8 cellular contexts compared by ENCODE assay signal in genomic region chr14:94026886-94027469, GRCh38. TPM values are rescaled to one million over a fixed set of nuclear protein-coding genes. Genes with fewer than 3 reads are reported as not detected.
DNase-seq lines count a peak whose midpoint lies in the region; ATAC-seq, FAIRE-seq and TF ChIP-seq lines count a peak whose summit lies in the region.

No MANE protein-coding gene starts in this region.

- RAD21 ChIA-PET in HCT116 (lab: Charles Lee; ENCODE audit: low non-redundant PET in 1 of 2, low total read pairs in 2 of 2, uncharacterized antibody in 2 of 2, unreplicated experiment in 2 of 2) = interaction anchor here in 1 of 2 experiments (1.8 kb wide), 1 partner anchor 110 kb away, joined by 6 read pairs; no protein-coding TSS in a partner anchor

- H3K4me3 ChIP-seq in HCT116 (replicated peaks in 1 of 2; ENCODE audit: low read depth in 1 of 2, low read length in 2 of 2) = peak overlapping the region; percentile 49 to 66
- peak overlapping the region; percentile 39 for H3K4me3 ChIP-seq in iPS-11a (ENCODE audit: low read depth, low read length)
- H3K4me3 ChIP-seq in skin epidermis = peak overlapping the region; percentile 51 to 81 (median 68)

- ATAC-seq in HCT116 = no peak
- ATAC-seq in HG02763 (IDR thresholded peaks at IDR 0.05; ENCODE audit: unreplicated experiment) = no peak

- H3K4me3 Mint-ChIP-seq in activated CD4-positive, alpha-beta memory T cell treated with anti-CD3 and anti-CD28 coated beads, Interleukin-2, amount 10 ng/mL, durations not matched to agents 7 days and 5 days = peak overlapping the region; percentile 64

- H3K9me3 ChIP-seq in HCT116 (ENCODE audit: control insufficient read depth in 1 of 2, insufficient read depth in 1 of 2, low read depth in 1 of 2, low read length in 2 of 2) = no peaks in the 10 kb centered on the region

- peaks cover 29 to 54% of the 10 kb centered on the region in 2 experiments for H3K4me1 ChIP-seq in HCT116 (ENCODE audit: control insufficient read depth in 1 of 2, insufficient read depth in 2 of 2, low read length in 2 of 2)

- TF ChIP-seq POLR2A in HCT116 (IDR thresholded peaks at IDR 0.05; ENCODE audit: borderline replicate concordance, extremely low read depth, insufficient read depth, insufficient read length) = no peak

- no peaks in the 10 kb centered on the region for H3K36me3 ChIP-seq in HCT116 (ENCODE audit: control insufficient read depth in 1 of 2, insufficient read depth in 2 of 2, low read length in 2 of 2)

- no peaks in the 10 kb centered on the region for H3K9me2 ChIP-seq in HCT116 (ENCODE audit: insufficient read depth)

- H3K27me3 ChIP-seq in HCT116 (ENCODE audit: insufficient read depth, low read length) = no peaks in the 10 kb centered on the region

- no peak for FAIRE-seq in HTR-8/SVneo (lab: Jason Lieb, UNC)

- DNase-seq in HCT116 (ENCODE audit: low read depth, low spot score) (no peak), HTR-8/SVneo (ENCODE audit: insufficient read length, low spot score) (no peak), SKM-1 (lab: John Stamatoyannopoulos, UW; ENCODE audit: unreplicated experiment) (no peak)
- DNase-seq in activated CD4-positive, alpha-beta memory T cell treated with anti-CD3 and anti-CD28 coated beads, Interleukin-2, amount 10 ng/mL, durations not matched to agents 7 days and 5 days = no peak
- no peak for DNase-seq in stimulated activated CD4-positive, alpha-beta T cell treated with anti-CD3 and anti-CD28 coated beads, Interleukin-2, amount 100 ng/mL, for 48 hours

- POLR2A ChIA-PET in HCT116 (lab: Charles Lee) = no interaction called here
- POLR2A ChIA-PET in activated CD4-positive, alpha-beta memory T cell treated with anti-CD3 and anti-CD28 coated beads, Interleukin-2, amount 10 ng/mL, durations not matched to agents 7 days and 5 days (lab: Charles Lee) = interaction anchor here (0.9 to 2.1 kb wide), 4 partner anchors 9 to 102 kb away, joined by 3 to 10 read pairs (median 5); partner anchors contain the start of gene IFI27L2

- H3K27ac Mint-ChIP-seq in activated CD4-positive, alpha-beta memory T cell treated with anti-CD3 and anti-CD28 coated beads, Interleukin-2, amount 10 ng/mL, durations not matched to agents 7 days and 5 days = peak overlapping the region; percentile 71

- intact Hi-C loops in HCT116 (cut with micrococcal nuclease) = no loop called here

- no peaks in the 10 kb centered on the region; the same call in 1 of the 2 replicates for H3K79me2 ChIP-seq in HCT116 (ENCODE audit: insufficient read depth, low read length)

- H4K20me1 ChIP-seq in HCT116 (ENCODE audit: insufficient read depth) = no peaks in the 10 kb centered on the region

- H3K27ac ChIP-seq in HCT116 (ENCODE audit: low read depth, low read length) = peak overlapping the region; percentile 6; the same call in 1 of the 2 replicates
- peak overlapping the region in 18 of 21 experiments; percentile 19 to 85 (median 71) for H3K27ac ChIP-seq in skin epidermis

- H3K36me3 Mint-ChIP-seq in activated CD4-positive, alpha-beta memory T cell treated with anti-CD3 and anti-CD28 coated beads, Interleukin-2, amount 10 ng/mL, durations not matched to agents 7 days and 5 days (ENCODE audit: low read depth) = peaks cover 4% of the 10 kb centered on the region

- peak overlapping the region; percentile 93 for H3K4me2 ChIP-seq in HCT116 (ENCODE audit: low read length)

- CTCF ChIA-PET in HCT116 (lab: Charles Lee) = interaction anchor here (1.0 to 2.8 kb wide), 5 partner anchors 9 to 105 kb away, joined by 3 to 21 read pairs (median 12); no protein-coding TSS in a partner anchor
- CTCF ChIA-PET in activated CD4-positive, alpha-beta memory T cell treated with anti-CD3 and anti-CD28 coated beads, Interleukin-2, amount 10 ng/mL, durations not matched to agents 7 days and 5 days (lab: Charles Lee) = interaction anchor here (1.1 to 6.0 kb wide), 3 partner anchors 9 to 110 kb away, joined by 5 to 41 read pairs (median 7); no protein-coding TSS in a partner anchor

- no peak for TF ChIP-seq RAD21 in HCT116 (IDR thresholded peaks at IDR 0.05; ENCODE audit: low read depth)

- peaks cover 62% of the 10 kb centered on the region for H3K4me1 Mint-ChIP-seq in activated CD4-positive, alpha-beta memory T cell treated with anti-CD3 and anti-CD28 coated beads, Interleukin-2, amount 10 ng/mL, durations not matched to agents 7 days and 5 days

- TF ChIP-seq CTCF in HCT116 (IDR thresholded peaks at IDR 0.05 in 2 of 3, conservative IDR thresholded peaks at IDR 0.05 in 1 of 3; ENCODE audit: borderline replicate concordance in 1 of 3, insufficient read depth in 1 of 3, low read depth in 2 of 3, low read length in 2 of 3) = no peak

- no peaks in the 10 kb centered on the region for H3K9me3 Mint-ChIP-seq in activated CD4-positive, alpha-beta memory T cell treated with anti-CD3 and anti-CD28 coated beads, Interleukin-2, amount 10 ng/mL, durations not matched to agents 7 days and 5 days

- H2AFZ ChIP-seq in HCT116 (ENCODE audit: low read depth, low read length, poor library complexity, severe bottlenecking) = no peak overlapping the region

- peak overlapping the region; percentile 75 for H3K9ac ChIP-seq in HCT116 (ENCODE audit: low read length)

- no peaks in the 10 kb centered on the region for H3K27me3 Mint-ChIP-seq in activated CD4-positive, alpha-beta memory T cell treated with anti-CD3 and anti-CD28 coated beads, Interleukin-2, amount 10 ng/mL, durations not matched to agents 7 days and 5 days

- BruUV-seq in HCT116 (replicated peaks; lab: Mats Ljungman, UMichigan) = no TSS peak

TF ChIP-seq in HCT116, 20 proteins besides CTCF, POLR2A, EP300 and RAD21:
- TF ChIP-seq ZNF274 (IDR thresholded peaks at IDR 0.05; ENCODE audit: low read depth, low read length) (no peak), CEBPB (IDR thresholded peaks at IDR 0.05; ENCODE audit: low read depth) (no peak), CBX3 (IDR thresholded peaks at IDR 0.05; ENCODE audit: low read depth) (no peak), ZFX (IDR thresholded peaks at IDR 0.05) (no peak), TCF7L2 (IDR thresholded peaks at IDR 0.05; ENCODE audit: borderline replicate concordance, extremely low read depth, insufficient read depth, insufficient read length) (no peak), SRF (IDR thresholded peaks at IDR 0.05; ENCODE audit: low read depth) (no peak)
TF ChIP-seq in HCT116: peak in this region for 0.

RNA-seq across cellular contexts. Expression of gene OTUB2, which starts 0.8 kb away (rescaled TPM):
- 6.6 TPM for total RNA-seq in HCT116 (2021; ENCODE audit: unreplicated experiment)
- polyA plus RNA-seq in HCT116 (2012) = 4.5 and 5.3 TPM in 2 replicates
- total RNA-seq in activated CD4-positive, alpha-beta memory T cell treated with anti-CD3 and anti-CD28 coated beads, Interleukin-2, amount 10 ng/mL, durations not matched to agents 7 days and 5 days = 1 to 10 TPM; 7.3 to 7.9 TPM

RNA-seq across cellular contexts. Expression of gene CCDC197, which starts 29.9 kb away (rescaled TPM):
- total RNA-seq in HCT116 (2021; ENCODE audit: unreplicated experiment) = not detected
- polyA plus RNA-seq in HCT116 (2012) = not detected in 2 replicates
- under 1 TPM in 1 of 2 experiments, not detected in 1; 0.45 TPM for total RNA-seq in activated CD4-positive, alpha-beta memory T cell treated with anti-CD3 and anti-CD28 coated beads, Interleukin-2, amount 10 ng/mL, durations not matched to agents 7 days and 5 days

RNA-seq across cellular contexts. Expression of gene ASB2, which starts 50.6 kb away (rescaled TPM):
- not detected for total RNA-seq in HCT116 (2021; ENCODE audit: unreplicated experiment)
- 0.02 and 0.08 TPM in 2 replicates for polyA plus RNA-seq in HCT116 (2012)
- 10 to 100 TPM; 93.9 to 99.3 TPM for total RNA-seq in activated CD4-positive, alpha-beta memory T cell treated with anti-CD3 and anti-CD28 coated beads, Interleukin-2, amount 10 ng/mL, durations not matched to agents 7 days and 5 days

RNA-seq across cellular contexts. Expression of gene DDX24, which starts 54.0 kb away (rescaled TPM):
- 169 TPM for total RNA-seq in HCT116 (2021; ENCODE audit: unreplicated experiment)
- polyA plus RNA-seq in HCT116 (2012) = 95.1 and 115 TPM in 2 replicates
- total RNA-seq in activated CD4-positive, alpha-beta memory T cell treated with anti-CD3 and anti-CD28 coated beads, Interleukin-2, amount 10 ng/mL, durations not matched to agents 7 days and 5 days = 100 to 1,000 TPM; 210 to 216 TPM

RNA-seq across cellular contexts. Expression of gene IFI27L1, which starts 54.1 kb away (rescaled TPM):
- total RNA-seq in HCT116 (2021; ENCODE audit: unreplicated experiment) = 26.0 TPM
- polyA plus RNA-seq in HCT116 (2012) = 22.5 and 28.7 TPM in 2 replicates
- 10 to 100 TPM; 49.5 to 51.0 TPM for total RNA-seq in activated CD4-positive, alpha-beta memory T cell treated with anti-CD3 and anti-CD28 coated beads, Interleukin-2, amount 10 ng/mL, durations not matched to agents 7 days and 5 days

Comparison
In these comparisons a context has a peak if more than half of its experiments do, and no peak if none do; other contexts are left out.
1. RNA of gene ASB2, which starts 50.6 kb away (total RNA-seq): 93.9 to 99.3 TPM in activated CD4-positive, alpha-beta memory T cell treated with anti-CD3 and anti-CD28 coated beads, Interleukin-2, amount 10 ng/mL, durations not matched to agents 7 days and 5 days; not detected in HCT116 (single experiment); every median in the first group is over 10 times any median in the second.
2. Peak in every context shown above with its lines, with median percentiles within 50 percentile points of each other: H3K4me3 ChIP-seq.